Comparison of ENCODE assay signal across 8 cellular contexts in the genomic region with DNA sequence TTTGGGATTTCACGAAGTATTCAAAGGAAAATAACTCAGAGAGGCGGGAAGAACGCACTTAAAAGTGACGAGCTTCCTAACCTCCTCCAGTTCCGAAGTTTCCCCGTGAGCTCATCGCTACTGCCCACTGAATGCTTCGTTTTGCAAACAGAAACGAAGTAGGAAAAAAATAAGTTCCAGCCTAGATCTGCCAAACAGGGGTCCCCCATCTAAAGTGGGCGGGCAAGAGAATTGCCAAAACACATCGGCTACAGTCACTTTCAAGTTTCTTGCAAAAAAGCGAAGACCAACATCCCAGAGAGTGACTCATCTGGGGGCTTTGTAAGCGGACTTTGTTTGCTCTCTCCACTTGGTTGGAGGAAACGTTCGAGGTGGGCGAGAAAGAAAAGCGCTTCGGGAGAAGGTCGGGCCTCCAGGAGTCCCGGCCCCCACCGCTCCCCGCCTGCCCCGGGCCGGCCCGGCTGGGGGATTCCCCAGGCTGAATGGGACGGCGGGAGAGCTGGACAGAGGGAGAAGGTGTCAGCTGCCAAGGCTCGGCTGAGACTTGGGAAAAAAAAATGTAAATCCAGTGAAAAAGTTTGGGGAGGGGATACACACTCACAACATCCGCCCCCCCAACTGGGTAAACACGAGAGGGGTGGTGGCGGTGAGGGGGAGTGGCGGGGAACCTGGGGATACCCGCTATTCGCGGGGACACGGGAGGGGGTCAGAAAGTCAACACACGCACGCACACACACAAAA. TPM values are rescaled to one million over a fixed set of nuclear protein-coding genes. Genes with fewer than 3 reads are reported as not detected.
DNase-seq lines count a peak whose midpoint lies in the region; ATAC-seq and TF ChIP-seq lines count a peak whose summit lies in the region.

No MANE protein-coding gene starts in this region.

- H2AFZ ChIP-seq in DND-41 (ENCODE audit: low read depth, low read length) (peak overlapping the region; percentile 71), PC-9 (peak overlapping the region; percentile 77)

- H3K9me2 ChIP-seq in PC-9 (ENCODE audit: insufficient read depth): no peaks in the 10 kb centered on the region

- intact Hi-C loops in PC-9 (cut with micrococcal nuclease; ENCODE audit: unreplicated experiment): loop anchor here (1.0 to 2.0 kb wide), 2 partner anchors 38 to 112 kb away; no protein-coding TSS in a partner anchor

- ATAC-seq in DND-41 (ENCODE audit: insufficient read depth, low read depth): peak; percentile 27
- peak; percentile 4 to 32 for ATAC-seq in activated naive CD4-positive, alpha-beta T cell treated with anti-CD3 and anti-CD28 coated beads, Interleukin-2, amount 50 U/mL, for 72 hours
- peak; percentile 51 for ATAC-seq in omental fat pad (ENCODE audit: low FRiP score)
- no peak for ATAC-seq in GM18520 (IDR thresholded peaks at IDR 0.05; ENCODE audit: unreplicated experiment)
- ATAC-seq in HG02852 (IDR thresholded peaks at IDR 0.05; ENCODE audit: unreplicated experiment): no peak

- TF ChIP-seq CTCF in DND-41 (IDR thresholded peaks at IDR 0.05; ENCODE audit: borderline replicate concordance, extremely low read depth, low read length, poor library complexity, severe bottlenecking) (no peak), PC-9 (conservative IDR thresholded peaks at IDR 0.05) (no peak), omental fat pad (IDR thresholded peaks at IDR 0.05) (no peak)

- no peaks in the 10 kb centered on the region for H3K9me3 ChIP-seq in DND-41 (ENCODE audit: insufficient read depth, low read length, severe bottlenecking)
- H3K9me3 ChIP-seq in PC-9 (ENCODE audit: insufficient read depth, low read depth): no peaks in the 10 kb centered on the region

- H3K36me3 ChIP-seq in DND-41 (ENCODE audit: insufficient read depth, low read length) (peaks cover 33% of the 10 kb centered on the region), PC-9 (ENCODE audit: low read depth) (peaks cover 30% of the 10 kb centered on the region)

- DNase-seq in DND-41: peak; percentile 56
- peak; percentile 39 for DNase-seq in HEK293T (ENCODE audit: extremely low spot score)
- DNase-seq in PC-9: peak in 1 of 2 experiments; percentile 54
- DNase-seq in activated naive CD4-positive, alpha-beta T cell treated with anti-CD3 and anti-CD28 coated beads, Interleukin-2, amount 50 U/mL, for 72 hours (ENCODE audit: low spot score in 2 of 2): peak; percentile 45 to 69
- DNase-seq in glomerular visceral epithelial cell (ENCODE audit: extremely low spot score): peak; percentile 84
- DNase-seq in omental fat pad (ENCODE audit: low spot score): no peak

- H3K4me3 ChIP-seq in DND-41 (ENCODE audit: low read depth in 1 of 2, low read length in 2 of 2): peak overlapping the region; percentile 58 to 88
- H3K4me3 ChIP-seq in PC-9: peak overlapping the region; percentile 62

- TSS peak; percentile 42 for BruUV-seq in PC-9 (replicated peaks; lab: Mats Ljungman, UMichigan)

- peaks cover 59% of the 10 kb centered on the region for H3K79me2 ChIP-seq in DND-41 (ENCODE audit: insufficient read depth, low read length)
- H3K79me2 ChIP-seq in PC-9 (ENCODE audit: low read depth): peaks cover 56% of the 10 kb centered on the region

- peak overlapping the region; percentile 83 for H3K27ac ChIP-seq in DND-41 (ENCODE audit: low read length)
- H3K27ac ChIP-seq in PC-9: peak overlapping the region; percentile 36

- H3K9me3 Mint-ChIP-seq in activated naive CD4-positive, alpha-beta T cell treated with anti-CD3 and anti-CD28 coated beads, Interleukin-2, amount 50 U/mL, for 72 hours: no peaks in the 10 kb centered on the region

- peak overlapping the region; percentile 68 for H3K4me2 ChIP-seq in DND-41 (ENCODE audit: insufficient read depth, low read length)
- H3K4me2 ChIP-seq in PC-9: peak overlapping the region; percentile 87

- H3K4me1 ChIP-seq in DND-41 (ENCODE audit: insufficient read depth, low read length) (peaks cover 57% of the 10 kb centered on the region), PC-9 (replicated peaks; ENCODE audit: insufficient read depth) (peaks cover 29% of the 10 kb centered on the region)

- H3F3A ChIP-seq in PC-9 (ENCODE audit: insufficient read depth, low read depth): peaks cover 50% of the 10 kb centered on the region

- peaks cover 18 to 19% of the 10 kb centered on the region in 2 donors for H3K36me3 Mint-ChIP-seq in activated naive CD4-positive, alpha-beta T cell treated with anti-CD3 and anti-CD28 coated beads, Interleukin-2, amount 50 U/mL, for 72 hours

- peak overlapping the region; percentile 81 for H3K9ac ChIP-seq in DND-41 (ENCODE audit: low read depth, low read length)

- CTCF ChIA-PET in HEK293T (lab: Yijun Ruan, JAX) (interaction anchor here (0.6 to 1.5 kb wide), 7 partner anchors 13 to 186 kb away, joined by 3 to 4 read pairs (median 3); no protein-coding TSS in a partner anchor), PC-9 (lab: Charles Lee) (interaction anchor here (0.5 to 1.2 kb wide), 6 partner anchors 8 to 251 kb away, joined by 3 to 10 read pairs (median 4); no protein-coding TSS in a partner anchor)

- H3K27me3 ChIP-seq in DND-41 (ENCODE audit: insufficient read depth, low read length, poor library complexity) (no peaks in the 10 kb centered on the region), PC-9 (ENCODE audit: insufficient read depth, low read depth) (no peaks in the 10 kb centered on the region)

- peak overlapping the region; percentile 96 for H3K27ac Mint-ChIP-seq in activated naive CD4-positive, alpha-beta T cell treated with anti-CD3 and anti-CD28 coated beads, Interleukin-2, amount 50 U/mL, for 72 hours

- H4K20me1 ChIP-seq in DND-41 (ENCODE audit: insufficient read depth, low read length): peaks cover 41% of the 10 kb centered on the region
- H4K20me1 ChIP-seq in PC-9 (ENCODE audit: insufficient read depth): peaks cover 5% of the 10 kb centered on the region; the same call in 1 of the 2 replicates

- POLR2A ChIA-PET in HEK293T (lab: Yijun Ruan, JAX) (interaction anchor here (0.6 to 2.5 kb wide), 11 partner anchors 11 to 136 kb away, joined by 3 to 18 read pairs (median 4); partner anchors contain the start of genes CUEDC1, MRPS23 and SRSF1), PC-9 (lab: Charles Lee; ENCODE audit: unreplicated experiment) (interaction anchor here (1.0 kb wide), 1 partner anchor 35 kb away, joined by 5 read pairs; no protein-coding TSS in a partner anchor)

TF ChIP-seq in HEK293T, 16 proteins besides CTCF, POLR2A, EP300 and RAD21:
- no peak for TF ChIP-seq FOXM1 (IDR thresholded peaks at IDR 0.05; ENCODE audit: borderline replicate concordance)
- no peak for TF ChIP-seq BHLHE40 (IDR thresholded peaks at IDR 0.05; ENCODE audit: borderline replicate concordance)
- no peak for TF ChIP-seq TARDBP (IDR thresholded peaks at IDR 0.05)
- no peak for TF ChIP-seq ARNT (IDR thresholded peaks at IDR 0.05)
- TF ChIP-seq LEF1 (IDR thresholded peaks at IDR 0.05; ENCODE audit: borderline replicate concordance): no peak
- TF ChIP-seq, protein P1, sequence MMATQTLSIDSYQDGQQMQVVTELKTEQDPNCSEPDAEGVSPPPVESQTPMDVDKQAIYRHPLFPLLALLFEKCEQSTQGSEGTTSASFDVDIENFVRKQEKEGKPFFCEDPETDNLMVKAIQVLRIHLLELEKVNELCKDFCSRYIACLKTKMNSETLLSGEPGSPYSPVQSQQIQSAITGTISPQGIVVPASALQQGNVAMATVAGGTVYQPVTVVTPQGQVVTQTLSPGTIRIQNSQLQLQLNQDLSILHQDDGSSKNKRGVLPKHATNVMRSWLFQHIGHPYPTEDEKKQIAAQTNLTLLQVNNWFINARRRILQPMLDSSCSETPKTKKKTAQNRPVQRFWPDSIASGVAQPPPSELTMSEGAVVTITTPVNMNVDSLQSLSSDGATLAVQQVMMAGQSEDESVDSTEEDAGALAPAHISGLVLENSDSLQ (IDR thresholded peaks at IDR 0.05): no peak
- no peak for TF ChIP-seq CTBP1 (IDR thresholded peaks at IDR 0.05; ENCODE audit: borderline replicate concordance)
- no peak for TF ChIP-seq L3MBTL2 (conservative IDR thresholded peaks at IDR 0.05)
- no peak for TF ChIP-seq ELF4 (IDR thresholded peaks at IDR 0.05)

RNA-seq across cellular contexts. Expression of gene VEZF1, which starts 1.0 kb away (rescaled TPM):
- total RNA-seq in PC-9 (2021): 29.9 and 50.9 TPM in 2 replicates
- 10 to 100 TPM; 23.1 to 31.3 TPM for total RNA-seq in activated naive CD4-positive, alpha-beta T cell treated with anti-CD3 and anti-CD28 coated beads, Interleukin-2, amount 50 U/mL, for 72 hours
- 10 to 100 TPM; 45.1 to 50.6 (median 47.6) TPM for total RNA-seq in omental fat pad

RNA-seq across cellular contexts. Expression of gene SRSF1, which starts 20.0 kb away (rescaled TPM):
- 210 and 278 TPM in 2 replicates for total RNA-seq in PC-9 (2021)
- 100 to 1,000 TPM; 188 to 351 TPM for total RNA-seq in activated naive CD4-positive, alpha-beta T cell treated with anti-CD3 and anti-CD28 coated beads, Interleukin-2, amount 50 U/mL, for 72 hours
- 100 to 1,000 TPM; 181 to 274 (median 182) TPM for total RNA-seq in omental fat pad

RNA-seq across cellular contexts. Expression of gene CUEDC1, which starts 31.8 kb away (rescaled TPM):
- total RNA-seq in PC-9 (2021) (60.7 and 61.4 TPM in 2 replicates), omental fat pad (10 to 100 TPM; 17.1 to 25.7 (median 22.1) TPM)
- total RNA-seq in activated naive CD4-positive, alpha-beta T cell treated with anti-CD3 and anti-CD28 coated beads, Interleukin-2, amount 50 U/mL, for 72 hours: under 1 TPM in 1 of 2 donors, not detected in 1; 0.84 TPM

Comparison
In these comparisons a context has a peak if more than half of its experiments do, and no peak if none do; other contexts are left out.
1. ATAC-seq: peak in DND-41 (single experiment), activated naive CD4-positive, alpha-beta T cell treated with anti-CD3 and anti-CD28 coated beads, Interleukin-2, amount 50 U/mL, for 72 hours (2 of 2) and omental fat pad (single experiment); none in GM18520 (single experiment) and HG02852 (single experiment).
2. RNA of gene CUEDC1, which starts 31.8 kb away (total RNA-seq): 60.7 to 61.4 TPM in PC-9 and 17.1 to 25.7 TPM in omental fat pad; 0.84 TPM in activated naive CD4-positive, alpha-beta T cell treated with anti-CD3 and anti-CD28 coated beads, Interleukin-2, amount 50 U/mL, for 72 hours; every median in the first group is over 4 times any median in the second.